ENCODE assay signal across 15 cellular contexts in the genomic region with DNA sequence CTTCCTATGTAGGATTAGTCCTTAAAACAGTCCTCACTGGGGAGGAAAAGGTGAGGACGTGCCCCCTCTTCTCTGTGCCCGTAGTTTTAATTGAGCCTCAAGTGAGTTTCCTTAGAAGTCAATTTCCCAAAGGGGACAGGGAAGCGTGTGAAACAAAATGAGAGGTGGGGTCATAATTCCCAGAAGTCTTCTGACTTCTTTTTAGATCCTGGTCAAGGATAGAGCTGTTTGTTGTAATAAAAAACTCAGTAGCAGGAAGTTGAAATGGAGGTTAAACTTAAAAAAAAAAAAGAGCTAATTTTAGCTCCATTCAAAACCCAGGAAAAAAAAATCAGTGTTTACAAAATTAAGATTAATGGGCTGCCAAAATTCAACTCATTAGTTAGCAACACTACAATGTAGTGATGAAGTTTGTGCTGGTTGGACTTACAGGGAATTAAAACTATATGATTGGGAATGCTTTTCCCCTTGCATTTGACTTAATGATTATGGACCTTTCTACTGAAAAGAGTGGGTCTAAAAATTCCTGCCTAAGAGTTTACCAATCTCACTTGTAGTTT.
DNase-seq lines count a peak whose midpoint lies in the region; ATAC-seq, FAIRE-seq and TF ChIP-seq lines count a peak whose summit lies in the region.
"Had no signal": no experiment of that assay in that cellular context is flagged by ENCODE, and none has a peak within 500 bp of the region (broad histone marks: within the 10 kb centered on the region; RNA-seq: fewer than 3 reads in every experiment).

No MANE protein-coding gene starts in this region.

- intact Hi-C loops in HepG2 (cut with micrococcal nuclease; ENCODE audit: unreplicated experiment) (no loop called here), K562 (cut with micrococcal nuclease) (loop anchor here (10.0 kb wide), 1 partner anchor 157 kb away; the partner anchor contains the start of gene MEF2C)

- TF ChIP-seq POLR2A in HepG2 (IDR thresholded peaks at IDR 0.05; ENCODE audit: insufficient read depth in 1 of 2, low read depth in 2 of 2, low read length in 2 of 2) (no peak), K562 (conservative IDR thresholded peaks at IDR 0.05) (no peak)

- no peak overlapping the region for H3K4me3 Mint-ChIP-seq in mesothelial cell of epicardium
- H3K4me3 Mint-ChIP-seq: CD8-positive, alpha-beta memory T cell had no signal

- WGBS in liver = 67% methylated on average over 3 of the region's 3 CpGs
- 4% methylated on average over 3 of the region's 3 CpGs for WGBS in HepG2 (ENCODE audit: low lambda C conversion rate)
- WGBS in K562 (ENCODE audit: insufficient coverage, low coverage, missing lambda C conversion rate) = 52% methylated on average over 3 of the region's 3 CpGs

- no peak overlapping the region for H2AFZ ChIP-seq in HepG2 (ENCODE audit: low read length)
- peak overlapping the region; percentile 62 for H2AFZ ChIP-seq in K562 (ENCODE audit: low read depth, low read length)

- DNase-seq in HepG2 (ENCODE audit: low spot score) = no peak
- no peak for DNase-seq in K562 (ENCODE audit: extremely low read depth in 1 of 4, low spot score in 3 of 4)
- DNase-seq in mesothelial cell of epicardium (ENCODE audit: low spot score in 2 of 2, unreplicated experiment in 2 of 2) = no peak
- DNase-seq in DMS53 treated with DMSO at 0.1 percent for 48 hours (lab: John Stamatoyannopoulos, UW; ENCODE audit: unreplicated experiment) = no peak
- DNase-seq in stimulated activated CD4-positive, alpha-beta T cell treated with anti-CD3 and anti-CD28 coated beads, Interleukin-4, amount 100 ng/mL, for 4 hours = no peak
- DNase-seq in NCI-H1694 treated with DMSO at 0.1 percent for 48 hours (lab: John Stamatoyannopoulos, UW) = no peak
- DNase-seq: BE2C; Caco-2; CD8-positive, alpha-beta memory T cell; GF-D8 had no signal

- peaks cover 6% of the 10 kb centered on the region for H3K9me3 Mint-ChIP-seq in mesothelial cell of epicardium

- no peak overlapping the region for H3K4me3 ChIP-seq in liver (ENCODE audit: low read depth in 1 of 3, low read length in 3 of 3)
- H3K4me3 ChIP-seq in HepG2 (replicated peaks in 1 of 3; ENCODE audit: insufficient read depth in 1 of 3, low read depth in 2 of 3, low read length in 3 of 3) = no peak overlapping the region
- H3K4me3 ChIP-seq in K562 = no peak overlapping the region
- H3K4me3 ChIP-seq: HAP-1 had no signal

- no peaks in the 10 kb centered on the region for H3K9me1 ChIP-seq in K562 (ENCODE audit: control insufficient read depth, insufficient read depth, low read length)

- POLR2A ChIA-PET in HepG2 (lab: Yijun Ruan, JAX) = no interaction called here
- POLR2A ChIA-PET in K562 (lab: Yijun Ruan, JAX) = interaction anchor here (0.6 kb wide), 1 partner anchor 24 kb away, joined by 3 read pairs; no protein-coding TSS in a partner anchor

- H3K36me3 Mint-ChIP-seq in mesothelial cell of epicardium = no peaks in the 10 kb centered on the region
- H3K36me3 Mint-ChIP-seq: CD8-positive, alpha-beta memory T cell had no signal

- no peak for TF ChIP-seq RAD21 in liver (IDR thresholded peaks at IDR 0.05)
- no peak for TF ChIP-seq RAD21 in HepG2 (CRISPR knock-in tag; IDR thresholded peaks at IDR 0.05)
- TF ChIP-seq RAD21 in K562 (CRISPR knock-in tag; conservative IDR thresholded peaks at IDR 0.05 in 1 of 2, IDR thresholded peaks at IDR 0.05 in 1 of 2) = no peak

- H3K27ac ChIP-seq in liver (ENCODE audit: low read depth in 1 of 2, low read length in 2 of 2) (no peak overlapping the region), HepG2 (ENCODE audit: extremely low read length, insufficient read depth, low read length) (no peak overlapping the region), K562 (ENCODE audit: extremely low read depth, low read depth, low read length) (no peak overlapping the region)
- H3K27ac ChIP-seq: HL-60 had no signal

- TF ChIP-seq CTCF in liver (IDR thresholded peaks at IDR 0.05; ENCODE audit: low read depth, low read length, missing input control) = no peak
- TF ChIP-seq CTCF in HepG2 (CRISPR knock-in tag; IDR thresholded peaks at IDR 0.05) = no peak
- TF ChIP-seq CTCF in K562 (IDR thresholded peaks at IDR 0.05 in 2 of 3, conservative IDR thresholded peaks at IDR 0.05 in 1 of 3; ENCODE audit: insufficient read depth in 2 of 3, low read depth in 1 of 3, low read length in 3 of 3) = no peak
- TF ChIP-seq CTCF in mesothelial cell of epicardium (IDR thresholded peaks at IDR 0.05; ENCODE audit: unreplicated experiment) = no peak

- H4K20me1 ChIP-seq in HepG2 (ENCODE audit: insufficient read depth, low read length) = no peaks in the 10 kb centered on the region
- H4K20me1 ChIP-seq in K562 (replicated peaks; ENCODE audit: control insufficient read depth, insufficient read depth, low read length) = no peaks in the 10 kb centered on the region

- FAIRE-seq in HepG2 (lab: Jason Lieb, UNC) (no peak), K562 (lab: Jason Lieb, UNC) (no peak)
- FAIRE-seq: A204.1, H1 had no signal

- no peaks in the 10 kb centered on the region for H3K27me3 Mint-ChIP-seq in mesothelial cell of epicardium (ENCODE audit: low read depth)
- H3K27me3 Mint-ChIP-seq: CD8-positive, alpha-beta memory T cell had no signal

- in situ Hi-C loops in HepG2 (cut with HindIII; ENCODE audit: extremely low pct_ligation_motif_present, low pct_unique_long_range_greater_than_20kb) = no loop called here
- in situ Hi-C loops in K562 (cut with MboI) = no loop called here

- H3K36me3 ChIP-seq in liver (ENCODE audit: control insufficient read depth in 4 of 4, insufficient read depth in 3 of 4, low read depth in 1 of 4, low read length in 3 of 4) (no peaks in the 10 kb centered on the region), HepG2 (replicated peaks in 1 of 2; ENCODE audit: control insufficient read depth in 1 of 2, insufficient read depth in 2 of 2, low read length in 2 of 2) (no peaks in the 10 kb centered on the region), K562 (ENCODE audit: control insufficient read depth, insufficient read depth, low read length) (no peaks in the 10 kb centered on the region)
- H3K36me3 ChIP-seq: BE2C, HAP-1 had no signal

- TF ChIP-seq EP300 in HepG2 (IDR thresholded peaks at IDR 0.05; ENCODE audit: low read depth in 2 of 2, low read length in 2 of 2) (no peak), HepG2 (CRISPR knock-in tag; IDR thresholded peaks at IDR 0.05; ENCODE audit: borderline replicate concordance) (no peak), K562 (IDR thresholded peaks at IDR 0.05; ENCODE audit: low read length) (no peak)

- CTCF ChIA-PET in HepG2 (lab: Yijun Ruan, JAX; ENCODE audit: low intra/inter-chr PET ratio, low total read pairs) (no interaction called here), K562 (lab: Yijun Ruan, JAX; ENCODE audit: low intra/inter-chr PET ratio) (no interaction called here)

- H3K4me2 ChIP-seq in HepG2 (ENCODE audit: low read depth, low read length) (no peak overlapping the region), K562 (ENCODE audit: insufficient read depth, low read length) (no peak overlapping the region)

- H3K4me1 Mint-ChIP-seq in mesothelial cell of epicardium = peaks cover 17% of the 10 kb centered on the region
- H3K4me1 Mint-ChIP-seq: CD8-positive, alpha-beta memory T cell had no signal

- no peaks in the 10 kb centered on the region for H3K9me3 ChIP-seq in liver (ENCODE audit: control insufficient read depth in 4 of 4, low read length in 3 of 4)
- 0 out of 2 replicates have a peak, but pooled peaks cover 4% of the 10 kb centered on the region for H3K9me3 ChIP-seq in HepG2 (ENCODE audit: low read length)
- H3K9me3 ChIP-seq in K562 (replicated peaks; ENCODE audit: control insufficient read depth, insufficient read depth, low read depth, low read length) = no peaks in the 10 kb centered on the region
- H3K9me3 ChIP-seq: BE2C, Caco-2, HAP-1 had no signal

- H3K4me1 ChIP-seq in liver (ENCODE audit: control insufficient read depth in 4 of 4, insufficient read depth in 4 of 4, low read length in 3 of 4) (no peaks in the 10 kb centered on the region), HepG2 (ENCODE audit: insufficient read depth, low read length) (no peaks in the 10 kb centered on the region), K562 (replicated peaks in 1 of 2; ENCODE audit: control insufficient read depth in 2 of 2, insufficient read depth in 2 of 2, low read length in 2 of 2) (peaks cover 0 to 30% of the 10 kb centered on the region in 2 experiments; a peak in 4 of 5 replicates)
- H3K4me1 ChIP-seq: BE2C, Caco-2, HAP-1 had no signal

- H3K9ac ChIP-seq in liver (ENCODE audit: low read depth in 1 of 2, low read length in 2 of 2) = no peak overlapping the region
- H3K9ac ChIP-seq in HepG2 (ENCODE audit: insufficient read depth, low read depth, low read length) = no peak overlapping the region
- H3K9ac ChIP-seq in K562 (ENCODE audit: insufficient read depth in 1 of 2, low read depth in 2 of 2, low read length in 2 of 2) = no peak overlapping the region

- ATAC-seq in HepG2 = no peak
- no peak for ATAC-seq in K562

- H3K27ac Mint-ChIP-seq in mesothelial cell of epicardium = peak overlapping the region; percentile 32
- H3K27ac Mint-ChIP-seq: CD8-positive, alpha-beta memory T cell had no signal

- no peaks in the 10 kb centered on the region for H3K27me3 ChIP-seq in liver (ENCODE audit: control insufficient read depth in 4 of 4, insufficient read depth in 4 of 4, low read length in 3 of 4)
- no peaks in the 10 kb centered on the region for H3K27me3 ChIP-seq in HepG2 (ENCODE audit: control insufficient read depth in 1 of 2, insufficient read depth in 2 of 2, low read length in 2 of 2)
- no peaks in the 10 kb centered on the region for H3K27me3 ChIP-seq in K562 (ENCODE audit: control insufficient read depth in 2 of 2, insufficient read depth in 2 of 2, low read length in 2 of 2)
- H3K27me3 ChIP-seq: BE2C had no signal

- no peaks in the 10 kb centered on the region for H3K79me2 ChIP-seq in HepG2 (ENCODE audit: insufficient read depth, low read length)
- no peaks in the 10 kb centered on the region for H3K79me2 ChIP-seq in K562 (ENCODE audit: control insufficient read depth, insufficient read depth, low read length)

- BruUV-seq in HepG2 (replicated peaks; lab: Mats Ljungman, UMichigan) = no TSS peak
- no TSS peak for BruUV-seq in K562 (replicated peaks; lab: Mats Ljungman, UMichigan)

TF ChIP-seq in liver, 16 proteins besides CTCF, POLR2A, EP300 and RAD21:
- TF ChIP-seq RXRA (IDR thresholded peaks at IDR 0.05) (peak; percentile 5 to 10), GABPA (IDR thresholded peaks at IDR 0.05 in 1 of 2, conservative IDR thresholded peaks at IDR 0.05 in 1 of 2) (no peak)

TF ChIP-seq in HepG2, 621 proteins besides CTCF, POLR2A, EP300 and RAD21 (continues in another document):
- TF ChIP-seq HNRNPL (IDR thresholded peaks at IDR 0.05; ENCODE audit: low read depth, low read length) (no peak), MAFK (conservative IDR thresholded peaks at IDR 0.05 in 1 of 2, IDR thresholded peaks at IDR 0.05 in 1 of 2; ENCODE audit: low read length in 2 of 2) (no peak), ZKSCAN8 (CRISPR knock-in tag; IDR thresholded peaks at IDR 0.05; ENCODE audit: borderline replicate concordance) (no peak)

TF ChIP-seq in K562, 482 proteins besides CTCF, POLR2A, EP300 and RAD21 (continues in another document):
- TF ChIP-seq ZNF507 (tag; conservative IDR thresholded peaks at IDR 0.05) = no peak
